1 cellular context compared by ENCODE assay signal in the genomic region with DNA sequence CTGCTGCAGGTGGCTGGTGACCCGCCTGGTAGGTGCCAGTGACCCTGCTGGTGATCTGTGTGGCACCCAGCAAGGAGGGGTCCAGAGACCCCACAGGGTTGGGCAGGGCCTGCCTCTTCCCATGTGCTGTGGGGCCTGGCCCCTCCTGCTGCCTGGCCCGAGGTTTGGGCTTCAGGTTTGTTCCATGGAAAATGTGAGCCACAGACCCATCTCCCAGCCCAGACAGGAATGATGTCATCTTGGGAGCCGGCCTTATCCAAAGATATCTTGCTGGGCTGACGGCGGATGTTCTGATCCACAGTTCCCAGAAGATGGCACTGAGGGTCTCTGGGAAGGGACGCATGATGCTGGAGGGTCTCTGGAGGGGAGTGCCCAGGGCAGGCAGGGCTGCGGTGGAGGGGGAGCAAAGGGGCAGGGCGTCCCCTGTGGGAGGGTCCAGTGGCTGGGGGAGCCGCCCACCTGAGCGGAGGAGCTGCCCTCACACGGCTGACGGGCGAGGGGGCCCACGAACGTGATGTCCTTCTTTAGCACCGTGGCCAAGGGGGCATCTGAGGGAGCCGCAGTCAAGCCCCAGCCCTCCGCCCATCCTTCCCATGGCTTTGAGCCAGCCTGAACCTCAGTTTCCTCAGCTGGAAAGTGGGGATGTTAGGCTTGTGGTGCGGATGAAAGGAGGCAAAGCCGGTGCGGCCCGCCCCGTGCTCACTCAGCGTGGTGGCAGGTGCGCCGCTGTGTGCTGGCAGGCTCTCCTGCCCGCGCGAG.
TF ChIP-seq lines count a peak whose summit lies in the region.

No MANE protein-coding gene starts in this region.

TF ChIP-seq in HEK293, 187 proteins besides CTCF, POLR2A, EP300 and RAD21 (continued from another document):
- TF ChIP-seq EGR2 (tag by site-specific recombination; IDR thresholded peaks at IDR 0.05; ENCODE audit: low read depth) (peak; percentile 45; the same call in 1 of the 2 replicates), ZNF335 (tag by site-specific recombination; conservative IDR thresholded peaks at IDR 0.05) (peak; percentile 39; the same call in 1 of the 2 replicates), ZBTB48 (tag by site-specific recombination; IDR thresholded peaks at IDR 0.05) (no peak), ZNF629 (tag by site-specific recombination; IDR thresholded peaks at IDR 0.05) (peak; percentile 45; the same call in 1 of the 2 replicates), YY1 (tag by site-specific recombination; IDR thresholded peaks at IDR 0.05) (no peak)
- TF ChIP-seq, protein P1, sequence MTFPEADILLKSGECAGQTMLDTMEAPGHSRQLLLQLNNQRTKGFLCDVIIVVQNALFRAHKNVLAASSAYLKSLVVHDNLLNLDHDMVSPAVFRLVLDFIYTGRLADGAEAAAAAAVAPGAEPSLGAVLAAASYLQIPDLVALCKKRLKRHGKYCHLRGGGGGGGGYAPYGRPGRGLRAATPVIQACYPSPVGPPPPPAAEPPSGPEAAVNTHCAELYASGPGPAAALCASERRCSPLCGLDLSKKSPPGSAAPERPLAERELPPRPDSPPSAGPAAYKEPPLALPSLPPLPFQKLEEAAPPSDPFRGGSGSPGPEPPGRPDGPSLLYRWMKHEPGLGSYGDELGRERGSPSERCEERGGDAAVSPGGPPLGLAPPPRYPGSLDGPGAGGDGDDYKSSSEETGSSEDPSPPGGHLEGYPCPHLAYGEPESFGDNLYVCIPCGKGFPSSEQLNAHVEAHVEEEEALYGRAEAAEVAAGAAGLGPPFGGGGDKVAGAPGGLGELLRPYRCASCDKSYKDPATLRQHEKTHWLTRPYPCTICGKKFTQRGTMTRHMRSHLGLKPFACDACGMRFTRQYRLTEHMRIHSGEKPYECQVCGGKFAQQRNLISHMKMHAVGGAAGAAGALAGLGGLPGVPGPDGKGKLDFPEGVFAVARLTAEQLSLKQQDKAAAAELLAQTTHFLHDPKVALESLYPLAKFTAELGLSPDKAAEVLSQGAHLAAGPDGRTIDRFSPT (tag by site-specific recombination; IDR thresholded peaks at IDR 0.05): peak; percentile 58
- TF ChIP-seq, protein P2, sequence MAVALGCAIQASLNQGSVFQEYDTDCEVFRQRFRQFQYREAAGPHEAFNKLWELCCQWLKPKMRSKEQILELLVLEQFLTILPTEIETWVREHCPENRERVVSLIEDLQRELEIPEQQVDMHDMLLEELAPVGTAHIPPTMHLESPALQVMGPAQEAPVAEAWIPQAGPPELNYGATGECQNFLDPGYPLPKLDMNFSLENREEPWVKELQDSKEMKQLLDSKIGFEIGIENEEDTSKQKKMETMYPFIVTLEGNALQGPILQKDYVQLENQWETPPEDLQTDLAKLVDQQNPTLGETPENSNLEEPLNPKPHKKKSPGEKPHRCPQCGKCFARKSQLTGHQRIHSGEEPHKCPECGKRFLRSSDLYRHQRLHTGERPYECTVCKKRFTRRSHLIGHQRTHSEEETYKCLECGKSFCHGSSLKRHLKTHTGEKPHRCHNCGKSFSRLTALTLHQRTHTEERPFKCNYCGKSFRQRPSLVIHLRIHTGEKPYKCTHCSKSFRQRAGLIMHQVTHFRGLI (tag by site-specific recombination; IDR thresholded peaks at IDR 0.05): peak; percentile 83; the same call in 1 of the 2 replicates
- TF ChIP-seq, protein P3, sequence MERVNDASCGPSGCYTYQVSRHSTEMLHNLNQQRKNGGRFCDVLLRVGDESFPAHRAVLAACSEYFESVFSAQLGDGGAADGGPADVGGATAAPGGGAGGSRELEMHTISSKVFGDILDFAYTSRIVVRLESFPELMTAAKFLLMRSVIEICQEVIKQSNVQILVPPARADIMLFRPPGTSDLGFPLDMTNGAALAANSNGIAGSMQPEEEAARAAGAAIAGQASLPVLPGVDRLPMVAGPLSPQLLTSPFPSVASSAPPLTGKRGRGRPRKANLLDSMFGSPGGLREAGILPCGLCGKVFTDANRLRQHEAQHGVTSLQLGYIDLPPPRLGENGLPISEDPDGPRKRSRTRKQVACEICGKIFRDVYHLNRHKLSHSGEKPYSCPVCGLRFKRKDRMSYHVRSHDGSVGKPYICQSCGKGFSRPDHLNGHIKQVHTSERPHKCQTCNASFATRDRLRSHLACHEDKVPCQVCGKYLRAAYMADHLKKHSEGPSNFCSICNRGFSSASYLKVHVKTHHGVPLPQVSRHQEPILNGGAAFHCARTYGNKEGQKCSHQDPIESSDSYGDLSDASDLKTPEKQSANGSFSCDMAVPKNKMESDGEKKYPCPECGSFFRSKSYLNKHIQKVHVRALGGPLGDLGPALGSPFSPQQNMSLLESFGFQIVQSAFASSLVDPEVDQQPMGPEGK (tag by site-specific recombination; IDR thresholded peaks at IDR 0.05): peak; percentile 19; the same call in 1 of the 2 replicates
- TF ChIP-seq, protein P4, sequence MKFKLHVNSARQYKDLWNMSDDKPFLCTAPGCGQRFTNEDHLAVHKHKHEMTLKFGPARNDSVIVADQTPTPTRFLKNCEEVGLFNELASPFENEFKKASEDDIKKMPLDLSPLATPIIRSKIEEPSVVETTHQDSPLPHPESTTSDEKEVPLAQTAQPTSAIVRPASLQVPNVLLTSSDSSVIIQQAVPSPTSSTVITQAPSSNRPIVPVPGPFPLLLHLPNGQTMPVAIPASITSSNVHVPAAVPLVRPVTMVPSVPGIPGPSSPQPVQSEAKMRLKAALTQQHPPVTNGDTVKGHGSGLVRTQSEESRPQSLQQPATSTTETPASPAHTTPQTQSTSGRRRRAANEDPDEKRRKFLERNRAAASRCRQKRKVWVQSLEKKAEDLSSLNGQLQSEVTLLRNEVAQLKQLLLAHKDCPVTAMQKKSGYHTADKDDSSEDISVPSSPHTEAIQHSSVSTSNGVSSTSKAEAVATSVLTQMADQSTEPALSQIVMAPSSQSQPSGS (tag by site-specific recombination; IDR thresholded peaks at IDR 0.05; ENCODE audit: low read depth): peak; percentile 89
